14 cellular contexts compared by ENCODE assay signal in genomic region chr7:143437568-143437967, GRCh38. TPM values are rescaled to one million over a fixed set of nuclear protein-coding genes. Genes with fewer than 3 reads are reported as not detected.
DNase-seq lines count a peak whose midpoint lies in the region; ATAC-seq lines count a peak whose summit lies in the region.
"Had no signal": no experiment of that assay in that cellular context is flagged by ENCODE, and none has a peak within 500 bp of the region (broad histone marks: within the 10 kb centered on the region; RNA-seq: fewer than 3 reads in every experiment).

No MANE protein-coding gene starts in this region.

- H3K27me3 Mint-ChIP-seq in activated naive CD4-positive, alpha-beta T cell treated with anti-CD3 and anti-CD28 coated beads for 36 hours (ENCODE audit: low read depth), result no peaks in the 10 kb centered on the region
- H3K27me3 Mint-ChIP-seq in activated CD4-positive, alpha-beta memory T cell treated with anti-CD3 and anti-CD28 coated beads, Interleukin-2, amount 10 ng/mL, durations not matched to agents 7 days and 5 days, result no peaks in the 10 kb centered on the region

- H3K27ac Mint-ChIP-seq in activated naive CD4-positive, alpha-beta T cell treated with anti-CD3 and anti-CD28 coated beads for 36 hours, result peak overlapping the region; percentile 28
- peak overlapping the region; percentile 18 for H3K27ac Mint-ChIP-seq in activated CD4-positive, alpha-beta memory T cell treated with anti-CD3 and anti-CD28 coated beads, Interleukin-2, amount 10 ng/mL, durations not matched to agents 7 days and 5 days

- peaks cover 29% of the 10 kb centered on the region for H3K4me1 Mint-ChIP-seq in activated naive CD4-positive, alpha-beta T cell treated with anti-CD3 and anti-CD28 coated beads for 36 hours (ENCODE audit: low read depth)
- peaks cover 13% of the 10 kb centered on the region for H3K4me1 Mint-ChIP-seq in activated CD4-positive, alpha-beta memory T cell treated with anti-CD3 and anti-CD28 coated beads, Interleukin-2, amount 10 ng/mL, durations not matched to agents 7 days and 5 days

- POLR2A ChIA-PET in activated CD4-positive, alpha-beta memory T cell treated with anti-CD3 and anti-CD28 coated beads, Interleukin-2, amount 10 ng/mL, durations not matched to agents 7 days and 5 days (lab: Charles Lee), result no interaction called here

- intact Hi-C loops in activated naive CD4-positive, alpha-beta T cell treated with anti-CD3 and anti-CD28 coated beads for 36 hours (cut with micrococcal nuclease), result no loop called here

- CTCF ChIA-PET in activated naive CD4-positive, alpha-beta T cell treated with anti-CD3 and anti-CD28 coated beads for 36 hours (lab: Charles Lee), result interaction anchor here (0.6 to 1.5 kb wide), 3 partner anchors 22 to 222 kb away, joined by 3 read pairs; no protein-coding TSS in a partner anchor
- CTCF ChIA-PET in activated CD4-positive, alpha-beta memory T cell treated with anti-CD3 and anti-CD28 coated beads, Interleukin-2, amount 10 ng/mL, durations not matched to agents 7 days and 5 days (lab: Charles Lee), result no interaction called here

- H3K9me3 Mint-ChIP-seq in activated naive CD4-positive, alpha-beta T cell treated with anti-CD3 and anti-CD28 coated beads for 36 hours, result no peaks in the 10 kb centered on the region
- H3K9me3 Mint-ChIP-seq in activated CD4-positive, alpha-beta memory T cell treated with anti-CD3 and anti-CD28 coated beads, Interleukin-2, amount 10 ng/mL, durations not matched to agents 7 days and 5 days, result no peaks in the 10 kb centered on the region

- peak; percentile 29 for DNase-seq in activated naive CD4-positive, alpha-beta T cell treated with anti-CD3 and anti-CD28 coated beads for 36 hours
- no peak for DNase-seq in activated naive CD4-positive, alpha-beta T cell (lab: John Stamatoyannopoulos, UW)
- DNase-seq in activated CD4-positive, alpha-beta memory T cell treated with anti-CD3 and anti-CD28 coated beads, Interleukin-2, amount 10 ng/mL, durations not matched to agents 7 days and 5 days, result no peak
- DNase-seq in activated CD8-positive, alpha-beta memory T cell treated with anti-CD3 and anti-CD28 coated beads, Interleukin-2, amount 50 U/mL, for 4 hours, result no peak
- no peak for DNase-seq in NCI-H82 treated with DMSO at 0.1 percent for 48 hours (lab: John Stamatoyannopoulos, UW; ENCODE audit: unreplicated experiment)
- no peak for DNase-seq in hepatic stellate cell (ENCODE audit: low spot score)
- no peak for DNase-seq in T-helper 9 cell
- DNase-seq: DMS79, kidney, right cardiac atrium had no signal

- H3K4me3 Mint-ChIP-seq in activated naive CD4-positive, alpha-beta T cell treated with anti-CD3 and anti-CD28 coated beads for 36 hours, result no peak overlapping the region
- H3K4me3 Mint-ChIP-seq in activated CD4-positive, alpha-beta memory T cell treated with anti-CD3 and anti-CD28 coated beads, Interleukin-2, amount 10 ng/mL, durations not matched to agents 7 days and 5 days, result no peak overlapping the region

- no peaks in the 10 kb centered on the region for H3K36me3 Mint-ChIP-seq in activated naive CD4-positive, alpha-beta T cell treated with anti-CD3 and anti-CD28 coated beads for 36 hours (ENCODE audit: low read depth)
- H3K36me3 Mint-ChIP-seq in activated CD4-positive, alpha-beta memory T cell treated with anti-CD3 and anti-CD28 coated beads, Interleukin-2, amount 10 ng/mL, durations not matched to agents 7 days and 5 days (ENCODE audit: low read depth), result no peaks in the 10 kb centered on the region

- ATAC-seq in HG03159 (IDR thresholded peaks at IDR 0.05; ENCODE audit: unreplicated experiment), result peak; percentile 41
- ATAC-seq: right cardiac atrium had no signal

RNA-seq across cellular contexts. Expression of gene TAS2R60, which starts 5.7 kb away (rescaled TPM):
- total RNA-seq in activated naive CD4-positive, alpha-beta T cell treated with anti-CD3 and anti-CD28 coated beads for 36 hours, result not detected
- total RNA-seq in activated CD4-positive, alpha-beta memory T cell treated with anti-CD3 and anti-CD28 coated beads, Interleukin-2, amount 10 ng/mL, durations not matched to agents 7 days and 5 days, result not detected
- total RNA-seq: A673, kidney, MCF 10A, right cardiac atrium had no signal

RNA-seq across cellular contexts. Expression of gene EPHA1, which starts 28.9 kb away (rescaled TPM):
- 1 to 10 TPM; 1.0 to 1.3 TPM for total RNA-seq in activated naive CD4-positive, alpha-beta T cell treated with anti-CD3 and anti-CD28 coated beads for 36 hours
- 1 to 10 TPM; 1.1 to 1.2 TPM for total RNA-seq in activated CD4-positive, alpha-beta memory T cell treated with anti-CD3 and anti-CD28 coated beads, Interleukin-2, amount 10 ng/mL, durations not matched to agents 7 days and 5 days

RNA-seq across cellular contexts. Expression of gene TAS2R41, which starts 40.1 kb away (rescaled TPM):
- total RNA-seq in activated naive CD4-positive, alpha-beta T cell treated with anti-CD3 and anti-CD28 coated beads for 36 hours, result not detected
- not detected for total RNA-seq in activated CD4-positive, alpha-beta memory T cell treated with anti-CD3 and anti-CD28 coated beads, Interleukin-2, amount 10 ng/mL, durations not matched to agents 7 days and 5 days
- total RNA-seq: A673, kidney, MCF 10A, right cardiac atrium, temporal lobe had no signal

RNA-seq across cellular contexts. Expression of gene ZYX, which starts 56.4 kb away (rescaled TPM):
- 10 to 100 TPM; 75.1 to 81.5 TPM for total RNA-seq in activated naive CD4-positive, alpha-beta T cell treated with anti-CD3 and anti-CD28 coated beads for 36 hours
- total RNA-seq in activated CD4-positive, alpha-beta memory T cell treated with anti-CD3 and anti-CD28 coated beads, Interleukin-2, amount 10 ng/mL, durations not matched to agents 7 days and 5 days, result 100 to 1,000 TPM; 235 to 249 TPM
